Comparison of ENCODE assay signal across 17 cellular contexts in genomic region chr7:13352677-13353076, GRCh38.
DNase-seq lines count a peak whose midpoint lies in the region; ATAC-seq and TF ChIP-seq lines count a peak whose summit lies in the region.
"Had no signal": no experiment of that assay in that cellular context is flagged by ENCODE, and none has a peak within 500 bp of the region (broad histone marks: within the 10 kb centered on the region; RNA-seq: fewer than 3 reads in every experiment).

No MANE protein-coding gene starts in this region.

- no peaks in the 10 kb centered on the region for H3K27me3 ChIP-seq in H9 (ENCODE audit: insufficient read depth, low read length)
- no peaks in the 10 kb centered on the region for H3K27me3 ChIP-seq in Panc1 (ENCODE audit: control insufficient read depth, insufficient read depth, low read length)
- no peaks in the 10 kb centered on the region for H3K27me3 ChIP-seq in spleen (replicated peaks in 1 of 7)
- H3K27me3 ChIP-seq: BLaER1 had no signal

- H3K27ac ChIP-seq in H9 (ENCODE audit: insufficient read length, low read depth, low read length) (no peak overlapping the region), Panc1 (ENCODE audit: low read length) (no peak overlapping the region), spleen (no peak overlapping the region)
- H3K27ac ChIP-seq: BLaER1, C4-2B, GM23248 had no signal

- CTCF ChIA-PET in Panc1 (lab: Charles Lee) = no interaction called here

- no TSS peak for BruUV-seq in Panc1 (replicated peaks; lab: Mats Ljungman, UMichigan)

- DNase-seq in H9 (no peak), Panc1 (ENCODE audit: low read depth, low spot score) (no peak), iPS-NIHi7 (ENCODE audit: extremely low spot score) (peak; percentile 11), spleen (no peak)
- DNase-seq: Caco-2; CD4-positive, CD25-positive, alpha-beta regulatory T cell; CD8-positive, alpha-beta T cell; DMS153; DND-41; GM23248; HCEC 1CT had no signal

- WGBS in H9 (ENCODE audit: extremely low coverage, insufficient read length, low lambda C conversion rate) = no CpG with 5 or more reads among the region's 1 CpG
- WGBS in spleen, 5 donors = 58 to 74% (median 61%) methylated on average over 1 of the region's 1 CpG

- no peak overlapping the region for H4K8ac ChIP-seq in H9 (replicated peaks; ENCODE audit: insufficient read length, low read depth, low read length)

- TF ChIP-seq CTCF in H9 (conservative IDR thresholded peaks at IDR 0.05) = 0 out of 3 replicates have a peak, but pooled peaks have one; percentile 20
- peak; percentile 12; the same call in 1 of the 2 replicates for TF ChIP-seq CTCF in Panc1 (IDR thresholded peaks at IDR 0.05)
- no peak for TF ChIP-seq CTCF in spleen (IDR thresholded peaks at IDR 0.05 in 8 of 11, conservative IDR thresholded peaks at IDR 0.05 in 3 of 11)

- H3K9ac ChIP-seq in H9 (ENCODE audit: extremely low read depth, insufficient read length, low read length) = no peak overlapping the region
- H3K9ac ChIP-seq: BLaER1, GM23248 had no signal

- H3K9me3 ChIP-seq in H9 (ENCODE audit: control insufficient read depth, low read depth, low read length) (no peaks in the 10 kb centered on the region), Panc1 (ENCODE audit: control insufficient read depth, insufficient read depth, low read depth, low read length) (no peaks in the 10 kb centered on the region; the same call in 1 of the 2 replicates), spleen (no peaks in the 10 kb centered on the region)
- H3K9me3 ChIP-seq: BLaER1, Caco-2 had no signal

- H3K4me2 ChIP-seq in H9 (ENCODE audit: insufficient read depth, insufficient read length, low read length) = no peak overlapping the region
- H3K4me2 ChIP-seq: BLaER1 had no signal

- H3K14ac ChIP-seq in H9 (ENCODE audit: insufficient read depth, low read length) = no peak overlapping the region

- H3K27me3 Mint-ChIP-seq in H9 (ENCODE audit: low read depth) = no peaks in the 10 kb centered on the region
- H3K27me3 Mint-ChIP-seq: B cell; CD4-positive, CD25-positive, alpha-beta regulatory T cell had no signal

- no peak overlapping the region for H2AK5ac ChIP-seq in H9 (ENCODE audit: insufficient read length, low read length)

- no peak overlapping the region for H2BK120ac ChIP-seq in H9 (ENCODE audit: low read depth, low read length, poor library complexity, severe bottlenecking)

- ATAC-seq in Panc1 (no peak), GM18873 (IDR thresholded peaks at IDR 0.05; ENCODE audit: low FRiP score, unreplicated experiment) (no peak), GM21528 (IDR thresholded peaks at IDR 0.05; ENCODE audit: low FRiP score, unreplicated experiment) (no peak), GM21381 (IDR thresholded peaks at IDR 0.05; ENCODE audit: unreplicated experiment) (no peak)
- ATAC-seq: CD8-positive, alpha-beta T cell had no signal

- no peak overlapping the region for H2AFZ ChIP-seq in H9 (ENCODE audit: low read length)
- H2AFZ ChIP-seq: GM23248 had no signal

- in situ Hi-C loops in Panc1 (cut with HindIII; ENCODE audit: low pct_unique_long_range_greater_than_20kb, low sequenced_read_pairs) = no loop called here

- H3K56ac ChIP-seq in H9 (ENCODE audit: insufficient read length, low read depth, low read length) = no peak overlapping the region

- H3K79me1 ChIP-seq in H9 (ENCODE audit: insufficient read depth, low read depth, low read length, poor library complexity, severe bottlenecking) = no peaks in the 10 kb centered on the region

- H3K36me3 ChIP-seq in Panc1 (ENCODE audit: control insufficient read depth, insufficient read depth, low read length) = no peaks in the 10 kb centered on the region
- H3K36me3 ChIP-seq in spleen = no peaks in the 10 kb centered on the region
- H3K36me3 ChIP-seq: BLaER1 had no signal

- H3K18ac ChIP-seq in H9 (ENCODE audit: insufficient read length, low read depth, low read length) = no peak overlapping the region

- no peak overlapping the region for H4K5ac ChIP-seq in H9 (ENCODE audit: insufficient read length, low read depth, low read length)

- H3K23me2 ChIP-seq in H9 (ENCODE audit: insufficient read length, low read depth, low read length, poor library complexity, severe bottlenecking) = no peaks in the 10 kb centered on the region

- intact Hi-C loops in Panc1 (cut with micrococcal nuclease; ENCODE audit: unreplicated experiment) = no loop called here
- intact Hi-C loops in spleen (cut with DNase I; ENCODE audit: low total_unique reads) = no loop called here

- H4K91ac ChIP-seq in H9 (ENCODE audit: insufficient read length, low read depth, low read length) = no peak overlapping the region

- no peak overlapping the region for H2BK15ac ChIP-seq in H9 (ENCODE audit: low read depth, low read length)

- H3K4me1 Mint-ChIP-seq in H9 = peaks cover 7 to 8% of the 10 kb centered on the region in 2 experiments
- H3K4me1 Mint-ChIP-seq: B cell; CD4-positive, CD25-positive, alpha-beta regulatory T cell had no signal

- no peak overlapping the region for H2BK5ac ChIP-seq in H9 (ENCODE audit: insufficient read length, low read length)

- H3K4me3 Mint-ChIP-seq in H9 = no peak overlapping the region
- H3K4me3 Mint-ChIP-seq: B cell; CD4-positive, CD25-positive, alpha-beta regulatory T cell; CD8-positive, alpha-beta T cell had no signal

- POLR2A ChIA-PET in Panc1 (lab: Charles Lee) = no interaction called here

- peak overlapping the region in 1 of 3 experiments; percentile 57; a peak in 1 of 7 replicates for H3K27ac Mint-ChIP-seq in H9
- H3K27ac Mint-ChIP-seq: B cell; CD4-positive, CD25-positive, alpha-beta regulatory T cell; CD8-positive, alpha-beta T cell had no signal

- no peak overlapping the region for H2BK20ac ChIP-seq in H9 (ENCODE audit: low read depth, low read length, poor library complexity, severe bottlenecking)

- H3K4me3 ChIP-seq in Panc1 (ENCODE audit: low read depth in 2 of 2, low read length in 2 of 2) (no peak overlapping the region), spleen (no peak overlapping the region)
- H3K4me3 ChIP-seq: BLaER1, GM23248 had no signal

- H3K9me3 Mint-ChIP-seq in H9 = no peaks in the 10 kb centered on the region
- H3K9me3 Mint-ChIP-seq: CD8-positive, alpha-beta T cell had no signal

- no peaks in the 10 kb centered on the region; a peak in 1 of 7 replicates for H3K36me3 Mint-ChIP-seq in H9 (ENCODE audit: insufficient read depth in 1 of 3, low read depth in 3 of 3)
- H3K36me3 Mint-ChIP-seq: CD4-positive, CD25-positive, alpha-beta regulatory T cell; CD8-positive, alpha-beta T cell had no signal

- H3K79me2 ChIP-seq in H9 (ENCODE audit: insufficient read depth, low read length) = no peaks in the 10 kb centered on the region

- H3K23ac ChIP-seq in H9 (ENCODE audit: insufficient read length, low read depth, low read length) = no peak overlapping the region

- TF ChIP-seq POLR2A in spleen (IDR thresholded peaks at IDR 0.05) = no peak

- H4K20me1 ChIP-seq in H9 (ENCODE audit: control insufficient read depth, insufficient read depth, insufficient read length) = no peaks in the 10 kb centered on the region
- H4K20me1 ChIP-seq: BLaER1 had no signal

- H3K4me1 ChIP-seq in H9 (ENCODE audit: insufficient read depth, low read length) (no peaks in the 10 kb centered on the region), Panc1 (ENCODE audit: control insufficient read depth, insufficient read depth, low read length) (no peaks in the 10 kb centered on the region), spleen (no peaks in the 10 kb centered on the region)
- H3K4me1 ChIP-seq: BLaER1, Caco-2 had no signal

- no peak overlapping the region for H3K4ac ChIP-seq in H9 (ENCODE audit: low read depth, low read length)

- H2BK12ac ChIP-seq in H9 (ENCODE audit: insufficient read length, low read depth, low read length) = no peak overlapping the region

- H3T11ph ChIP-seq in H9 (ENCODE audit: low read length) = no peak overlapping the region

Comparison
In these comparisons a context has a peak if more than half of its experiments do, and no peak if none do; other contexts are left out.
1. CTCF ChIP-seq: peak in H9 (single experiment) and Panc1 (single experiment); none in spleen (0 of 11).